21 cellular contexts compared by ENCODE assay signal in genomic region chr15:43194775-43195174, GRCh38. TPM values are rescaled to one million over a fixed set of nuclear protein-coding genes. Genes with fewer than 3 reads are reported as not detected.
"Had no signal": no experiment of that assay in that cellular context is flagged by ENCODE, and none has a peak within 500 bp of the region (broad histone marks: within the 10 kb centered on the region; RNA-seq: fewer than 3 reads in every experiment).

No MANE protein-coding gene starts in this region.

- H3K4me1 ChIP-seq: uterus had no signal

- DNase-seq: activated CD4-positive, alpha-beta T cell treated with anti-CD3 and anti-CD28 coated beads for 36 hours; activated CD4-positive, alpha-beta T cell treated with anti-CD3 and anti-CD28 coated beads, Interleukin-2, amount 50 U/mL, for 48 hours; activated naive CD4-positive, alpha-beta T cell; activated naive CD8-positive, alpha-beta T cell treated with anti-CD3 and anti-CD28 coated beads, Interleukin-2, amount 10 ng/mL, durations not matched to agents 7 days and 5 days; anterior cingulate cortex; erythroblast; foreskin melanocyte; kidney glomerular epithelial cell; mesendoderm; natural killer cell; pancreas; stimulated activated CD4-positive, alpha-beta T cell treated with anti-CD3 and anti-CD28 coated beads, Interleukin-12 subunit alpha, Interleukin-12 subunit beta, amount 100 ng/mL, for 4 hours; stimulated activated CD4-positive, alpha-beta T cell treated with anti-CD3 and anti-CD28 coated beads, Interleukin-1b, Interleukin-23, amount 100 ng/mL, for 48 hours; stimulated activated CD8-positive, alpha-beta memory T cell treated with anti-CD3 and anti-CD28 coated beads, Interleukin-4, amount 100 ng/mL, for 48 hours; stimulated activated naive CD4-positive, alpha-beta T cell; uterus had no signal

- H3K36me3 ChIP-seq: uterus had no signal

- H3K9me3 ChIP-seq: pancreas, uterus had no signal

- H3K27me3 ChIP-seq: pancreas, tibial nerve, uterus had no signal

- H3K27ac ChIP-seq: coronary artery, pancreas, tibial nerve, uterus had no signal

- ATAC-seq: activated CD4-positive, alpha-beta T cell treated with anti-CD3 and anti-CD28 coated beads for 36 hours; activated T-helper 17 cell treated with anti-CD3 and anti-CD28 coated beads, Interleukin-2, amount 50 U/mL, for 72 hours; natural killer cell; pancreas; WTC11 had no signal

- H3K4me3 ChIP-seq: coronary artery, pancreas, tibial nerve, uterus had no signal

RNA-seq across cellular contexts. Expression of gene EPB42, which starts 26.0 kb away (rescaled TPM):
- total RNA-seq: activated CD4-positive, alpha-beta T cell treated with anti-CD3 and anti-CD28 coated beads for 36 hours; activated naive CD8-positive, alpha-beta T cell treated with anti-CD3 and anti-CD28 coated beads, Interleukin-2, amount 10 ng/mL, durations not matched to agents 7 days and 5 days; activated T-helper 17 cell treated with anti-CD3 and anti-CD28 coated beads, Interleukin-2, amount 50 U/mL, for 72 hours; natural killer cell; pancreas; T-helper 2 cell treated with Interferon-gamma antibody and Interleukin-4, amounts not matched to agents 100 ng/mL and 5 ng/mL, for 36 hours; WTC11 had no signal
